In the genomic region with DNA sequence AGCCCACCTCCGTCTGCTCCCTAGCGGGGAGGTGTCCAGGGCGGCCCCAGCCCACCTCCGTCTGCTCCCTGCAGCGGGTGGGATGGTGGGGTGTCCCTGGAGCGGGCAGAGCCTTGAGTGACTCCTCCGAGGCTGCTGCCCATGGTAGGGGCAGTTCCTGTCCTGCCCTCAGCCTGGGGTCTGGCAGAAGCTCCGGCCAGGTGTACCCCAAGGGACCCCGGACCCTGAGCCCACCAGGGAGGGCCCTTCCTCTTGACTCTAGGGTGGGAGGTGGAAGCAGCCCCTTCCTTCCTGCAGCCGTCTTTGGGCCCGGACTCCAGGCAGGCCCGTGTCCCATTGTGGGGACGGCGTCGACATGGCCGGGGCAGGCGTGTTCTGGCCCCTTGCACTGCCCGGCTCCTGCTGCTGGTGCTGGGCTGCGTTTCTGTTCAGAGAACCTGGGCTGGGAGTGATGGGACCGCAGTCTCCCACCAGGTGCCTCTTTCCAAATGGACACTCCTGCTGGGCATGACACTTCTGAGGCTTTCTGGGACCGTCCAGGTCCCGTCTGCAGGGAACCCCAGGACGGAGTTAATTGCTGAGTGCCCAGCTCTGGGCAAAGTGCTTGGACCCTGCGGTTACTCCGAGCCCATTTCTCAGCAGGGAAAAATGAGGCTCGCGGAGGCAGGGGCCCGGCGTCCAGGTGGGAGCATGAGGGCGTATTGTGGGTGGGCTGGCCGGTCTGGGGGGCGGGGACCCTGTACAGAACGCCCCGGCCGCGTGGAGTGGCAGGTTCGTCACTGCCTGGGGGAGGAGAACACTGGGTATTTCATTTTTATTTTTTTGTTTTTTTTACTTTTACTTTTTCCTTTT, we compare ENCODE assay signal across 17 cellular contexts. TPM values are rescaled to one million over a fixed set of nuclear protein-coding genes. Genes with fewer than 3 reads are reported as not detected.
DNase-seq lines count a peak whose midpoint lies in the region; ATAC-seq, FAIRE-seq and TF ChIP-seq lines count a peak whose summit lies in the region.
"Had no signal": no experiment of that assay in that cellular context is flagged by ENCODE, and none has a peak within 500 bp of the region (broad histone marks: within the 10 kb centered on the region; RNA-seq: fewer than 3 reads in every experiment).

No MANE protein-coding gene starts in this region.

- H3K79me2 ChIP-seq in hepatocyte: peaks cover 97% of the 10 kb centered on the region

- TF ChIP-seq CTCF in hepatocyte (IDR thresholded peaks at IDR 0.05; ENCODE audit: poor library complexity): no peak

- H3K4me1 Mint-ChIP-seq in IgD-negative memory B cell: peaks cover 20 to 30% (median 26%) of the 10 kb centered on the region in 3 donors
- H3K4me1 Mint-ChIP-seq in stimulated activated memory B cell treated with anti-CD40 and anti-IgM and Interleukin-4, amounts not matched to agents 10 μg/mL and 1 μg/mL and 100 μg/mL, for 72 hours: peaks cover 64% of the 10 kb centered on the region

- 93% methylated on average over 37 of the region's 37 CpGs for WGBS in hepatocyte (ENCODE audit: low lambda C conversion rate, missing lambda C conversion rate)

- H4K20me1 ChIP-seq in hepatocyte (ENCODE audit: insufficient read depth, poor library complexity, severe bottlenecking): peaks cover 59% of the 10 kb centered on the region

- H3K9me3 ChIP-seq in hepatocyte (ENCODE audit: low read depth): no peaks in the 10 kb centered on the region
- H3K9me3 ChIP-seq: BE2C, SJSA1 had no signal

- H3K9me3 Mint-ChIP-seq in IgD-negative memory B cell: no peaks in the 10 kb centered on the region
- H3K9me3 Mint-ChIP-seq in stimulated activated memory B cell treated with anti-CD40 and anti-IgM and Interleukin-4, amounts not matched to agents 10 μg/mL and 1 μg/mL and 100 μg/mL, for 72 hours: no peaks in the 10 kb centered on the region
- H3K9me3 Mint-ChIP-seq: CD8-positive, alpha-beta T cell had no signal

- no peak overlapping the region for H2AFZ ChIP-seq in hepatocyte

- no peaks in the 10 kb centered on the region for H3K36me3 ChIP-seq in hepatocyte (replicated peaks; ENCODE audit: insufficient read depth, low read depth)
- H3K36me3 ChIP-seq: SJSA1 had no signal

- H3K4me2 ChIP-seq in hepatocyte: no peak overlapping the region

- H3K36me3 Mint-ChIP-seq in IgD-negative memory B cell: no peaks in the 10 kb centered on the region
- H3K36me3 Mint-ChIP-seq in stimulated activated memory B cell treated with anti-CD40 and anti-IgM and Interleukin-4, amounts not matched to agents 10 μg/mL and 1 μg/mL and 100 μg/mL, for 72 hours: peaks cover 43% of the 10 kb centered on the region
- H3K36me3 Mint-ChIP-seq: CD8-positive, alpha-beta T cell had no signal

- peak overlapping the region in 1 of 4 donors; percentile 67 for H3K4me3 Mint-ChIP-seq in IgD-negative memory B cell
- no peak overlapping the region for H3K4me3 Mint-ChIP-seq in stimulated activated memory B cell treated with anti-CD40 and anti-IgM and Interleukin-4, amounts not matched to agents 10 μg/mL and 1 μg/mL and 100 μg/mL, for 72 hours
- H3K4me3 Mint-ChIP-seq: CD8-positive, alpha-beta T cell had no signal

- DNase-seq in hepatocyte (ENCODE audit: low spot score): no peak
- DNase-seq in NCI-H2029 (lab: John Stamatoyannopoulos, UW): no peak
- no peak for DNase-seq in NCI-H510A (lab: John Stamatoyannopoulos, UW)
- no peak for DNase-seq in urothelium cell line (ENCODE audit: low spot score)
- DNase-seq: CD8-positive, alpha-beta T cell; GF-D8; NCI-H1930; NCI-H526 treated with DMSO at 0.1 percent for 48 hours; SW 1271 had no signal

- no peaks in the 10 kb centered on the region for H3K9me2 ChIP-seq in hepatocyte (replicated peaks; ENCODE audit: insufficient read depth)

- no peak for FAIRE-seq in urothelium cell line (lab: Jason Lieb, UNC)
- FAIRE-seq: H54 had no signal

- peaks cover 36% of the 10 kb centered on the region for H3K4me1 ChIP-seq in hepatocyte (ENCODE audit: insufficient read depth)

- H3K27me3 ChIP-seq in hepatocyte: no peaks in the 10 kb centered on the region
- H3K27me3 ChIP-seq: BE2C, SJSA1 had no signal

- peak overlapping the region; percentile 55 to 99 (median 86) for H3K27ac Mint-ChIP-seq in IgD-negative memory B cell
- H3K27ac Mint-ChIP-seq in stimulated activated memory B cell treated with anti-CD40 and anti-IgM and Interleukin-4, amounts not matched to agents 10 μg/mL and 1 μg/mL and 100 μg/mL, for 72 hours: peak overlapping the region; percentile 78
- H3K27ac Mint-ChIP-seq: CD8-positive, alpha-beta T cell had no signal

- ATAC-seq in stimulated activated memory B cell treated with anti-CD40 and anti-IgM and Interleukin-4, amounts not matched to agents 10 μg/mL and 1 μg/mL and 100 μg/mL, for 72 hours: no peak
- ATAC-seq: CD8-positive, alpha-beta T cell had no signal

- peak overlapping the region; percentile 86 for H3K27ac ChIP-seq in hepatocyte
- H3K27ac ChIP-seq: RWPE1, SJSA1 had no signal

- no peak overlapping the region for H3K4me3 ChIP-seq in hepatocyte
- H3K4me3 ChIP-seq: SJSA1 had no signal

- no peaks in the 10 kb centered on the region for H3K27me3 Mint-ChIP-seq in IgD-negative memory B cell
- H3K27me3 Mint-ChIP-seq in stimulated activated memory B cell treated with anti-CD40 and anti-IgM and Interleukin-4, amounts not matched to agents 10 μg/mL and 1 μg/mL and 100 μg/mL, for 72 hours: no peaks in the 10 kb centered on the region

RNA-seq across cellular contexts. Expression of gene ARID3A, which starts 19.8 kb away (rescaled TPM):
- polyA plus RNA-seq in IgD-negative memory B cell (4.2 TPM), hepatocyte (180 and 203 TPM in 2 replicates)
- 95.9 and 122 TPM in 2 replicates for total RNA-seq in hepatocyte

RNA-seq across cellular contexts. Expression of gene KISS1R, which starts 28.5 kb away (rescaled TPM):
- polyA plus RNA-seq in IgD-negative memory B cell (3.9 TPM), hepatocyte (2.1 and 4.2 TPM in 2 replicates)
- total RNA-seq in hepatocyte: 1.3 and 1.4 TPM in 2 replicates
- total RNA-seq: LHCN-M2, OCI-LY7, SJSA1 had no signal

RNA-seq across cellular contexts. Expression of gene R3HDM4, which starts 32.6 kb away (rescaled TPM):
- 322 TPM for polyA plus RNA-seq in IgD-negative memory B cell
- total RNA-seq in hepatocyte: 42.2 and 44.1 TPM in 2 replicates
- 86.6 and 88.2 TPM in 2 replicates for polyA plus RNA-seq in hepatocyte

RNA-seq across cellular contexts. Expression of gene WDR18, which starts 38.5 kb away (rescaled TPM):
- 53.4 TPM for polyA plus RNA-seq in IgD-negative memory B cell
- 57.8 and 60.0 TPM in 2 replicates for total RNA-seq in hepatocyte
- 160 and 169 TPM in 2 replicates for polyA plus RNA-seq in hepatocyte

RNA-seq across cellular contexts. Expression of gene RNU6-9, which starts 52.3 kb away (rescaled TPM):
- polyA plus RNA-seq in IgD-negative memory B cell (not detected), hepatocyte (not detected in 2 replicates)
- total RNA-seq in hepatocyte: not detected in 2 replicates
- total RNA-seq: CD8-positive, alpha-beta T cell; LHCN-M2; OCI-LY7; SJSA1 had no signal

Comparison
In these comparisons a context has a peak if more than half of its experiments do, and no peak if none do; other contexts are left out.
1. RNA of gene ARID3A, which starts 19.8 kb away (polyA plus RNA-seq): 180 to 203 TPM in hepatocyte; 4.2 TPM in IgD-negative memory B cell (single experiment); every median in the first group is over 10 times any median in the second.